In the genomic region with DNA sequence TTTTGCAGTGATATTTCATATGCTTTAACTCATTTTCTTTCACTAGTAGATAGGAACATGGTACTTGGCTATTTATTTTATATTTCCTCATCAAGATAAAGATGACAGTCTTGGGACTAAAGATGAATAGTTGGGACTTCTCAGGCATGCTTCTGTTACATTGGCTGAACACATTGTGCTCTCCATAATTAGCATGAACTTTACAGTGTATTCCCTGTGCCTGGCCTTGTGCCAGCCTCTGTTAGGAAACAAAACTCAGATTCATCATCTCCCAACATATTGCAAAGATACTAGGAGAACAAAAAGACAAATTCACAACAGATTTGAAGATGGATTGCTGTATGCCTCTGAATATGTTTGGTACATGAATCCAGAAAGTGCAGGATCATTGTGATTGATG, we compare ENCODE assay signal across 20 cellular contexts. TPM values are rescaled to one million over a fixed set of nuclear protein-coding genes. Genes with fewer than 3 reads are reported as not detected.
DNase-seq lines count a peak whose midpoint lies in the region; ATAC-seq, FAIRE-seq and TF ChIP-seq lines count a peak whose summit lies in the region.
"Had no signal": no experiment of that assay in that cellular context is flagged by ENCODE, and none has a peak within 500 bp of the region (broad histone marks: within the 10 kb centered on the region; RNA-seq: fewer than 3 reads in every experiment).

No MANE protein-coding gene starts in this region.

- no peaks in the 10 kb centered on the region for H3K9me3 ChIP-seq in thoracic aorta
- H3K9me3 ChIP-seq: BLaER1 treated with 17β-estradiol and CSF1 and Interleukin-3, amounts not matched to agents 10 nM and 100 nM had no signal

- FAIRE-seq in RCC 7860 (lab: Jason Lieb, UNC), result no peak
- FAIRE-seq: GM12891, H1, K562 had no signal

- no peaks in the 10 kb centered on the region for H3K36me3 ChIP-seq in thoracic aorta
- H3K36me3 ChIP-seq: BLaER1 treated with 17β-estradiol and CSF1 and Interleukin-3, amounts not matched to agents 10 nM and 100 nM had no signal

- no peaks in the 10 kb centered on the region for H3K27me3 ChIP-seq in thoracic aorta (replicated peaks; ENCODE audit: insufficient read depth)
- H3K27me3 ChIP-seq: BLaER1 treated with 17β-estradiol and CSF1 and Interleukin-3, amounts not matched to agents 10 nM and 100 nM had no signal

- peak overlapping the region; percentile 71 for H3K27ac ChIP-seq in angular gyrus (ENCODE audit: low read depth, low read length)
- H3K27ac ChIP-seq in thoracic aorta, result peak overlapping the region in 1 of 2 donors; percentile 45
- H3K27ac ChIP-seq: BLaER1 treated with 17β-estradiol and CSF1 and Interleukin-3, amounts not matched to agents 10 nM and 100 nM had no signal

- H3K4me3 ChIP-seq in thoracic aorta, result peak overlapping the region; percentile 18
- H3K4me3 ChIP-seq: BLaER1 treated with 17β-estradiol and CSF1 and Interleukin-3, amounts not matched to agents 10 nM and 100 nM; K562 had no signal

- ATAC-seq in thoracic aorta (ENCODE audit: insufficient number of reproducible peaks, low FRiP score, low read depth) (no peak), GM21825 (IDR thresholded peaks at IDR 0.05; ENCODE audit: unreplicated experiment) (no peak)
- ATAC-seq: CD8-positive, alpha-beta T cell; K562 had no signal

- peaks cover 9 to 19% of the 10 kb centered on the region in 2 donors for H3K4me1 ChIP-seq in thoracic aorta (ENCODE audit: control insufficient read depth in 1 of 2, low read depth in 2 of 2)
- H3K4me1 ChIP-seq: BLaER1 treated with 17β-estradiol and CSF1 and Interleukin-3, amounts not matched to agents 10 nM and 100 nM had no signal

- H3K27ac Mint-ChIP-seq in osteocyte (ENCODE audit: unreplicated experiment), result no peak overlapping the region
- H3K27ac Mint-ChIP-seq: CD8-positive, alpha-beta T cell had no signal

- no peaks in the 10 kb centered on the region for H3K4me1 Mint-ChIP-seq in osteocyte (ENCODE audit: unreplicated experiment)

- no peaks in the 10 kb centered on the region for H3K9me3 Mint-ChIP-seq in osteocyte (ENCODE audit: unreplicated experiment)

- peak; percentile 18 for DNase-seq in NCI-H446 treated with DMSO at 0.1 percent for 48 hours (lab: John Stamatoyannopoulos, UW)
- peak; percentile 57 for DNase-seq in inferior parietal cortex (ENCODE audit: extremely low spot score)
- DNase-seq in thoracic aorta (ENCODE audit: low spot score), result no peak
- DNase-seq in RCC 7860 (ENCODE audit: low spot score), result no peak
- DNase-seq in osteocyte (ENCODE audit: extremely low spot score, unreplicated experiment), result no peak
- DNase-seq: CD8-positive, alpha-beta T cell; NCI-H1105 treated with DMSO at 0.1 percent for 48 hours; NCI-H1694; NCI-H2081 treated with DMSO at 0.1 percent for 48 hours; NCI-H510A; NCI-H82; OCI-M1; RPMI8226; SIG-M5 had no signal

- H3K36me3 Mint-ChIP-seq in osteocyte (ENCODE audit: unreplicated experiment), result no peaks in the 10 kb centered on the region
- H3K36me3 Mint-ChIP-seq: CD8-positive, alpha-beta T cell had no signal

- H3K4me3 Mint-ChIP-seq in osteocyte (ENCODE audit: unreplicated experiment), result no peak overlapping the region
- H3K4me3 Mint-ChIP-seq: CD8-positive, alpha-beta T cell had no signal

- TF ChIP-seq CTCF in thoracic aorta (IDR thresholded peaks at IDR 0.05) (no peak), osteocyte (IDR thresholded peaks at IDR 0.05) (no peak)

- H3K27me3 Mint-ChIP-seq in osteocyte (ENCODE audit: unreplicated experiment), result peaks cover 14% of the 10 kb centered on the region

RNA-seq across cellular contexts. Expression of a gene that starts 26.4 kb away (rescaled TPM):
- total RNA-seq in thoracic aorta (10 to 100 TPM; 12.4 to 27.6 TPM), osteocyte (31.3 and 39.0 TPM in 2 replicates)
- total RNA-seq: CD8-positive, alpha-beta T cell; H1; K562 had no signal

Comparison
In these comparisons a context has a peak if more than half of its experiments do, and no peak if none do; other contexts are left out.
1. DNase-seq: peak in NCI-H446 treated with DMSO at 0.1 percent for 48 hours (single experiment) and inferior parietal cortex (single experiment); none in thoracic aorta (single experiment), RCC 7860 (single experiment) and osteocyte (single experiment).